In the genomic region with DNA sequence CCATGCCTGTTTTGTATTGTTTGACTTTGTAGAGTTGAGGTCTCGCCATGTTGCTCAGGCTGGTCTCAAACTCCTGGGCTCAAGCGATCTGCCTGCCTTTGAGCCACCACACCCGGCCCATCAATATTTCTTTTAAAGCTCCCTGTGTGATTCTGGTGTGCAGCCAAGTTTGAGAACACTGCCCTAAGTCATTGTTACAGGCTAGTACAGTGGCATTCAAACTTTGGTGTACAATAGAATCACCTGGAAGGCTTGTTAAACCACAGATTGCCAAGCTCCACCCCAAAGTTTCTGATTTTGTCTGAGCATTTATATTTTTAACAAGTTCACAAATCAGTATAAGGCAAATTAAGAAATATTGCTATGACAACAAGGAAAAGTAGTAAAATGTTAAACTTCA, we compare ENCODE assay signal across 1 cellular context.
TF ChIP-seq lines count a peak whose summit lies in the region.

No MANE protein-coding gene starts in this region.

TF ChIP-seq in Ishikawa, 13 proteins besides CTCF, POLR2A, EP300 and RAD21:
- 0 out of 2 replicates have a peak, but pooled peaks have one; percentile 46 for TF ChIP-seq NFIC (IDR thresholded peaks at IDR 0.05)
- no peak for TF ChIP-seq YY1 (IDR thresholded peaks at IDR 0.05; ENCODE audit: low read depth)
- no peak for TF ChIP-seq CREB1 (IDR thresholded peaks at IDR 0.05; ENCODE audit: low read depth)
- no peak for TF ChIP-seq EGR1 (IDR thresholded peaks at IDR 0.05)
- TF ChIP-seq FOXM1 (IDR thresholded peaks at IDR 0.05; ENCODE audit: borderline replicate concordance, low read depth): no peak
- TF ChIP-seq, protein P1, sequence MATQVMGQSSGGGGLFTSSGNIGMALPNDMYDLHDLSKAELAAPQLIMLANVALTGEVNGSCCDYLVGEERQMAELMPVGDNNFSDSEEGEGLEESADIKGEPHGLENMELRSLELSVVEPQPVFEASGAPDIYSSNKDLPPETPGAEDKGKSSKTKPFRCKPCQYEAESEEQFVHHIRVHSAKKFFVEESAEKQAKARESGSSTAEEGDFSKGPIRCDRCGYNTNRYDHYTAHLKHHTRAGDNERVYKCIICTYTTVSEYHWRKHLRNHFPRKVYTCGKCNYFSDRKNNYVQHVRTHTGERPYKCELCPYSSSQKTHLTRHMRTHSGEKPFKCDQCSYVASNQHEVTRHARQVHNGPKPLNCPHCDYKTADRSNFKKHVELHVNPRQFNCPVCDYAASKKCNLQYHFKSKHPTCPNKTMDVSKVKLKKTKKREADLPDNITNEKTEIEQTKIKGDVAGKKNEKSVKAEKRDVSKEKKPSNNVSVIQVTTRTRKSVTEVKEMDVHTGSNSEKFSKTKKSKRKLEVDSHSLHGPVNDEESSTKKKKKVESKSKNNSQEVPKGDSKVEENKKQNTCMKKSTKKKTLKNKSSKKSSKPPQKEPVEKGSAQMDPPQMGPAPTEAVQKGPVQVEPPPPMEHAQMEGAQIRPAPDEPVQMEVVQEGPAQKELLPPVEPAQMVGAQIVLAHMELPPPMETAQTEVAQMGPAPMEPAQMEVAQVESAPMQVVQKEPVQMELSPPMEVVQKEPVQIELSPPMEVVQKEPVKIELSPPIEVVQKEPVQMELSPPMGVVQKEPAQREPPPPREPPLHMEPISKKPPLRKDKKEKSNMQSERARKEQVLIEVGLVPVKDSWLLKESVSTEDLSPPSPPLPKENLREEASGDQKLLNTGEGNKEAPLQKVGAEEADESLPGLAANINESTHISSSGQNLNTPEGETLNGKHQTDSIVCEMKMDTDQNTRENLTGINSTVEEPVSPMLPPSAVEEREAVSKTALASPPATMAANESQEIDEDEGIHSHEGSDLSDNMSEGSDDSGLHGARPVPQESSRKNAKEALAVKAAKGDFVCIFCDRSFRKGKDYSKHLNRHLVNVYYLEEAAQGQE (IDR thresholded peaks at IDR 0.05; ENCODE audit: low read depth): no peak
